ENCODE assay signal across 8 cellular contexts in genomic region chr11:67288198-67288451, GRCh38. TPM values are rescaled to one million over a fixed set of nuclear protein-coding genes. Genes with fewer than 3 reads are reported as not detected.
DNase-seq lines count a peak whose midpoint lies in the region; ATAC-seq and TF ChIP-seq lines count a peak whose summit lies in the region.

No MANE protein-coding gene starts in this region.

- peak overlapping the region; percentile 97 for H3K27ac Mint-ChIP-seq in activated CD4-positive, alpha-beta T cell treated with anti-CD3 and anti-CD28 coated beads for 36 hours
- peak overlapping the region; percentile 97 to 98 for H3K27ac Mint-ChIP-seq in activated naive CD4-positive, alpha-beta T cell treated with anti-CD3 and anti-CD28 coated beads, Interleukin-2, amount 50 U/mL, for 72 hours
- H3K27ac Mint-ChIP-seq in immature natural killer cell: peak overlapping the region; percentile 97 to 100 (median 100)

- CTCF ChIA-PET in activated CD4-positive, alpha-beta T cell treated with anti-CD3 and anti-CD28 coated beads for 36 hours (lab: Charles Lee): interaction anchor here (0.6 to 1.9 kb wide), 13 partner anchors 10 to 183 kb away, joined by 3 to 10 read pairs (median 4); no protein-coding TSS in a partner anchor

- peaks cover 34% of the 10 kb centered on the region for H3K36me3 ChIP-seq in thoracic aorta

- H3K9me3 ChIP-seq in thoracic aorta: no peaks in the 10 kb centered on the region

- H3K36me3 Mint-ChIP-seq in activated CD4-positive, alpha-beta T cell treated with anti-CD3 and anti-CD28 coated beads for 36 hours (ENCODE audit: low read depth): peaks cover 51% of the 10 kb centered on the region
- peaks cover 25 to 32% of the 10 kb centered on the region in 2 donors for H3K36me3 Mint-ChIP-seq in activated naive CD4-positive, alpha-beta T cell treated with anti-CD3 and anti-CD28 coated beads, Interleukin-2, amount 50 U/mL, for 72 hours
- H3K36me3 Mint-ChIP-seq in immature natural killer cell: peaks cover 0 to 8% (median 0%) of the 10 kb centered on the region in 3 donors

- peak; percentile 25 for ATAC-seq in activated CD4-positive, alpha-beta T cell treated with anti-CD3 and anti-CD28 coated beads for 36 hours
- ATAC-seq in activated naive CD4-positive, alpha-beta T cell treated with anti-CD3 and anti-CD28 coated beads, Interleukin-2, amount 50 U/mL, for 72 hours: no peak
- ATAC-seq in thoracic aorta (ENCODE audit: insufficient number of reproducible peaks, low FRiP score, low read depth) (no peak), GM18858 (IDR thresholded peaks at IDR 0.05; ENCODE audit: unreplicated experiment) (no peak)

- intact Hi-C loops in activated CD4-positive, alpha-beta T cell treated with anti-CD3 and anti-CD28 coated beads for 36 hours (cut with DNase I, micrococcal nuclease): loop anchor here (1.0 to 5.0 kb wide), 14 partner anchors 11 to 671 kb away; partner anchors contain the start of genes CDK2AP2 (in 1 of the 2), GSTP1 (in 1 of the 2), LRFN4 (in 1 of the 2) and RBM14 (in 1 of the 2)

- peaks cover 54% of the 10 kb centered on the region for H3K4me1 Mint-ChIP-seq in activated CD4-positive, alpha-beta T cell treated with anti-CD3 and anti-CD28 coated beads for 36 hours
- peaks cover 34 to 62% of the 10 kb centered on the region in 2 donors for H3K4me1 Mint-ChIP-seq in immature natural killer cell

- H3K27me3 Mint-ChIP-seq in activated CD4-positive, alpha-beta T cell treated with anti-CD3 and anti-CD28 coated beads for 36 hours: no peaks in the 10 kb centered on the region
- peaks cover 24 to 51% (median 33%) of the 10 kb centered on the region in 3 donors for H3K27me3 Mint-ChIP-seq in immature natural killer cell (ENCODE audit: low read depth in 3 of 3)

- H3K4me1 ChIP-seq in thoracic aorta (ENCODE audit: control insufficient read depth in 1 of 2, low read depth in 2 of 2): peaks cover 15 to 48% of the 10 kb centered on the region in 2 donors

- POLR2A ChIA-PET in activated CD4-positive, alpha-beta T cell treated with anti-CD3 and anti-CD28 coated beads for 36 hours (lab: Charles Lee): interaction anchor here (0.6 to 2.2 kb wide), 6 partner anchors 11 to 1788 kb away, joined by 3 to 16 read pairs (median 9); partner anchors contain the start of gene SSH3

- H3K4me3 ChIP-seq in thoracic aorta: peak overlapping the region; percentile 97

- no peak for TF ChIP-seq CTCF in thoracic aorta (IDR thresholded peaks at IDR 0.05)

- H3K27me3 ChIP-seq in thoracic aorta (replicated peaks; ENCODE audit: insufficient read depth): no peaks in the 10 kb centered on the region

- DNase-seq in activated CD4-positive, alpha-beta T cell treated with anti-CD3 and anti-CD28 coated beads for 36 hours: no peak
- DNase-seq in activated CD4-positive, alpha-beta T cell treated with anti-CD3 and anti-CD28 coated beads, Interleukin-2, amount 50 U/mL, for 48 hours: no peak
- DNase-seq in activated naive CD4-positive, alpha-beta T cell treated with anti-CD3 and anti-CD28 coated beads, Interleukin-2, amount 50 U/mL, for 72 hours (ENCODE audit: low spot score in 2 of 2): no peak
- DNase-seq in immature natural killer cell (no peak), thoracic aorta (ENCODE audit: low spot score) (no peak)
- no peak for DNase-seq in activated effector memory CD4-positive, alpha-beta T cell treated with anti-CD3 and anti-CD28 coated beads, Interleukin-2, amount 50 U/mL, for 16 hours
- no peak for DNase-seq in activated CD4-positive, alpha-beta T cell treated with anti-CD3 and anti-CD28 coated beads for 1 hour

- H3K27ac ChIP-seq in thoracic aorta: peak overlapping the region; percentile 92 to 93

- H3K9me3 Mint-ChIP-seq in activated CD4-positive, alpha-beta T cell treated with anti-CD3 and anti-CD28 coated beads for 36 hours (ENCODE audit: low read depth): no peaks in the 10 kb centered on the region
- H3K9me3 Mint-ChIP-seq in activated naive CD4-positive, alpha-beta T cell treated with anti-CD3 and anti-CD28 coated beads, Interleukin-2, amount 50 U/mL, for 72 hours: no peaks in the 10 kb centered on the region
- H3K9me3 Mint-ChIP-seq in immature natural killer cell: peaks cover 0 to 3% (median 0%) of the 10 kb centered on the region in 6 donors

- peak overlapping the region; percentile 64 for H3K4me3 Mint-ChIP-seq in activated CD4-positive, alpha-beta T cell treated with anti-CD3 and anti-CD28 coated beads for 36 hours
- H3K4me3 Mint-ChIP-seq in immature natural killer cell: peak overlapping the region; percentile 77 to 87 (median 79)

RNA-seq across cellular contexts. Expression of gene ANKRD13D, which starts 1.0 kb away (rescaled TPM):
- total RNA-seq in activated CD4-positive, alpha-beta T cell treated with anti-CD3 and anti-CD28 coated beads for 36 hours: 10 to 100 TPM; 44.9 to 69.5 TPM
- total RNA-seq in activated naive CD4-positive, alpha-beta T cell treated with anti-CD3 and anti-CD28 coated beads, Interleukin-2, amount 50 U/mL, for 72 hours: 100 to 1,000 TPM in 1 of 2 donors, 10 to 100 TPM in 1; 76.0 to 213 TPM
- 10 to 100 TPM; 12.4 to 26.7 (median 14.2) TPM for polyA plus RNA-seq in immature natural killer cell
- total RNA-seq in thoracic aorta: 100 to 1,000 TPM in 1 of 2 donors, 10 to 100 TPM in 1; 66.6 to 101 TPM

RNA-seq across cellular contexts. Expression of gene SSH3, which starts 15.2 kb away (rescaled TPM):
- total RNA-seq in activated CD4-positive, alpha-beta T cell treated with anti-CD3 and anti-CD28 coated beads for 36 hours: 10 to 100 TPM in 1 of 2 experiments, 1 to 10 TPM in 1; 6.0 to 11.1 TPM
- total RNA-seq in activated naive CD4-positive, alpha-beta T cell treated with anti-CD3 and anti-CD28 coated beads, Interleukin-2, amount 50 U/mL, for 72 hours: 10 to 100 TPM; 11.6 to 16.5 TPM
- polyA plus RNA-seq in immature natural killer cell: 1 to 10 TPM; 1.1 to 4.8 (median 2.3) TPM
- 10 to 100 TPM; 39.4 to 59.0 TPM for total RNA-seq in thoracic aorta

RNA-seq across cellular contexts. Expression of gene GRK2, which starts 21.9 kb away (rescaled TPM):
- total RNA-seq in activated CD4-positive, alpha-beta T cell treated with anti-CD3 and anti-CD28 coated beads for 36 hours: 100 to 1,000 TPM; 202 to 241 TPM
- 100 to 1,000 TPM; 289 to 376 TPM for total RNA-seq in activated naive CD4-positive, alpha-beta T cell treated with anti-CD3 and anti-CD28 coated beads, Interleukin-2, amount 50 U/mL, for 72 hours
- polyA plus RNA-seq in immature natural killer cell: 10 to 100 TPM; 15.2 to 25.9 (median 22.9) TPM
- total RNA-seq in thoracic aorta: 10 to 100 TPM; 72.8 to 85.2 TPM
